ENCODE assay signal across 12 cellular contexts in genomic region chr5:133934822-133935793, GRCh38. TPM values are rescaled to one million over a fixed set of nuclear protein-coding genes. Genes with fewer than 3 reads are reported as not detected.
DNase-seq lines count a peak whose midpoint lies in the region; ATAC-seq and TF ChIP-seq lines count a peak whose summit lies in the region.
"Had no signal": no experiment of that assay in that cellular context is flagged by ENCODE, and none has a peak within 500 bp of the region (broad histone marks: within the 10 kb centered on the region; RNA-seq: fewer than 3 reads in every experiment).

No MANE protein-coding gene starts in this region.

- no peaks in the 10 kb centered on the region for H3K79me2 ChIP-seq in OCI-LY7 (ENCODE audit: insufficient read depth, low read depth, low read length)
- H3K79me2 ChIP-seq in hepatocyte = no peaks in the 10 kb centered on the region

- peak; percentile 69 to 70 for ATAC-seq in naive B cell (ENCODE audit: low read depth in 2 of 2)
- ATAC-seq in GM21515 (IDR thresholded peaks at IDR 0.05; ENCODE audit: unreplicated experiment) = no peak

- no peaks in the 10 kb centered on the region for H3K27me3 Mint-ChIP-seq in naive B cell

- BruUV-seq in OCI-LY7 (replicated peaks; lab: Mats Ljungman, UMichigan) = no TSS peak

- TF ChIP-seq CTCF in HEK293 (tag by site-specific recombination; IDR thresholded peaks at IDR 0.05) (no peak), OCI-LY7 (conservative IDR thresholded peaks at IDR 0.05; ENCODE audit: low read length) (no peak), hepatocyte (IDR thresholded peaks at IDR 0.05; ENCODE audit: poor library complexity) (no peak)

- H3K9me2 ChIP-seq in OCI-LY7 (ENCODE audit: insufficient read depth, low read length) (no peaks in the 10 kb centered on the region), hepatocyte (replicated peaks; ENCODE audit: insufficient read depth) (no peaks in the 10 kb centered on the region)

- H3K4me2 ChIP-seq in OCI-LY7 (ENCODE audit: low read length) = peak overlapping the region; percentile 65
- no peak overlapping the region for H3K4me2 ChIP-seq in hepatocyte

- no peaks in the 10 kb centered on the region for H3K27me3 ChIP-seq in hepatocyte

- H3K4me3 Mint-ChIP-seq in naive B cell = peak overlapping the region; percentile 68 to 92 (median 82)

- peak; percentile 17 for DNase-seq in DMS79 treated with DMSO at 0.1 percent for 48 hours (lab: John Stamatoyannopoulos, UW)
- DNase-seq in DMS79 (lab: John Stamatoyannopoulos, UW) = no peak
- peak; percentile 96 for DNase-seq in OCI-LY7 (ENCODE audit: low spot score)
- peak; percentile 86 for DNase-seq in naive B cell
- no peak for DNase-seq in HCEC 1CT
- DNase-seq in hepatocyte (ENCODE audit: low spot score) = no peak
- DNase-seq: 8988T, dermis blood vessel endothelial cell, NCI-H1694 treated with DMSO at 0.1 percent for 48 hours, right cardiac atrium had no signal

- H3K27ac Mint-ChIP-seq in naive B cell = peak overlapping the region; percentile 93 to 100 (median 99)

- peak overlapping the region; percentile 48; the same call in 1 of the 2 replicates for H2AFZ ChIP-seq in OCI-LY7 (ENCODE audit: low read length)
- H2AFZ ChIP-seq in hepatocyte = no peak overlapping the region

- H3K4me1 Mint-ChIP-seq in naive B cell = peaks cover 88 to 98% (median 97%) of the 10 kb centered on the region in 3 donors

- H4K20me1 ChIP-seq in OCI-LY7 (ENCODE audit: insufficient read depth, low read length) = no peaks in the 10 kb centered on the region
- H4K20me1 ChIP-seq in hepatocyte (ENCODE audit: insufficient read depth, poor library complexity, severe bottlenecking) = no peaks in the 10 kb centered on the region

- POLR2A ChIA-PET in HEK293 (lab: Yijun Ruan, JAX) (no interaction called here), OCI-LY7 (lab: Charles Lee) (interaction anchor here (0.6 to 2.0 kb wide), 10 partner anchors 9 to 972 kb away, joined by 3 to 20 read pairs (median 4); no protein-coding TSS in a partner anchor)

- CTCF ChIA-PET in HEK293 (lab: Yijun Ruan, JAX) = interaction anchor here (1.0 kb wide), 1 partner anchor 104 kb away, joined by 4 read pairs; no protein-coding TSS in a partner anchor
- CTCF ChIA-PET in OCI-LY7 (lab: Charles Lee; ENCODE audit: unreplicated experiment) = interaction anchor here (0.5 to 1.9 kb wide), 4 partner anchors 11 to 832 kb away, joined by 4 to 9 read pairs (median 5); no protein-coding TSS in a partner anchor

- H3K36me3 ChIP-seq in HEK293 (ENCODE audit: control insufficient read depth in 2 of 2, insufficient read depth in 1 of 2, low read length in 2 of 2) (no peaks in the 10 kb centered on the region), OCI-LY7 (ENCODE audit: insufficient read depth, low read length) (no peaks in the 10 kb centered on the region), hepatocyte (replicated peaks; ENCODE audit: insufficient read depth, low read depth) (no peaks in the 10 kb centered on the region)

- H3K36me3 Mint-ChIP-seq in naive B cell = peaks cover 0 to 18% of the 10 kb centered on the region in 2 donors

- peaks cover 12% of the 10 kb centered on the region for H3K4me1 ChIP-seq in HEK293 (ENCODE audit: control insufficient read depth, insufficient read depth, low read length)
- H3K4me1 ChIP-seq in OCI-LY7 (ENCODE audit: insufficient read depth, low read length, poor library complexity, severe bottlenecking) = peaks cover 100% of the 10 kb centered on the region
- peaks cover 8% of the 10 kb centered on the region for H3K4me1 ChIP-seq in hepatocyte (ENCODE audit: insufficient read depth)

- no peaks in the 10 kb centered on the region for H3K9me3 ChIP-seq in HEK293 (ENCODE audit: control insufficient read depth, insufficient read depth, low read depth, low read length)
- no peaks in the 10 kb centered on the region; the same call in 1 of the 2 replicates for H3K9me3 ChIP-seq in OCI-LY7 (ENCODE audit: low read length)
- no peaks in the 10 kb centered on the region for H3K9me3 ChIP-seq in hepatocyte (ENCODE audit: low read depth)

- no peak overlapping the region for H3K4me3 ChIP-seq in HEK293 (ENCODE audit: low read depth, low read length)
- peak overlapping the region; percentile 44 for H3K4me3 ChIP-seq in OCI-LY7 (ENCODE audit: low read depth, low read length, poor library complexity, severe bottlenecking)
- H3K4me3 ChIP-seq in hepatocyte = no peak overlapping the region

- 93% methylated on average over 6 of the region's 6 CpGs for WGBS in hepatocyte (ENCODE audit: low lambda C conversion rate, missing lambda C conversion rate)

- H3K9me3 Mint-ChIP-seq in naive B cell = peaks cover 0 to 12% (median 8%) of the 10 kb centered on the region in 7 donors

- intact Hi-C loops in OCI-LY7 (cut with micrococcal nuclease; ENCODE audit: unreplicated experiment) = loop anchor here (5.0 to 10.0 kb wide), 2 partner anchors 828 to 1440 kb away; partner anchors contain the start of gene IRF1

- H3K27ac ChIP-seq in HEK293 (ENCODE audit: extremely low read depth, low read depth, low read length) (no peak overlapping the region), OCI-LY7 (ENCODE audit: low read depth, low read length, poor library complexity, severe bottlenecking) (peak overlapping the region; percentile 98), hepatocyte (no peak overlapping the region)

TF ChIP-seq in HEK293, 187 proteins besides CTCF, POLR2A, EP300 and RAD21:
- TF ChIP-seq OSR2 (tag by site-specific recombination; IDR thresholded peaks at IDR 0.05) (peak; percentile 36; the same call in 1 of the 2 replicates), ZNF341 (tag by site-specific recombination; IDR thresholded peaks at IDR 0.05; ENCODE audit: low read depth) (peak; percentile 21; the same call in 1 of the 2 replicates), ZFP3 (tag by site-specific recombination; IDR thresholded peaks at IDR 0.05; ENCODE audit: low read depth) (no peak)

RNA-seq across cellular contexts. Expression of gene C5orf15, which starts 33.3 kb away (rescaled TPM):
- total RNA-seq in OCI-LY7 (2014; rRNA removed; shearing (Covaris generic)) = 32.5 and 46.4 TPM in 2 replicates
- total RNA-seq in OCI-LY7 (2022) (32.2 and 39.2 TPM in 2 replicates), hepatocyte (124 and 126 TPM in 2 replicates)
- polyA plus RNA-seq in naive B cell (ENCODE audit: low read depth in 6 of 6) (10 to 100 TPM; 37.2 to 44.3 (median 41.2) TPM), hepatocyte (76.6 and 77.4 TPM in 2 replicates)

Comparison
In these comparisons a context has a peak if more than half of its experiments do, and no peak if none do; other contexts are left out.
1. DNase-seq: peak in DMS79 treated with DMSO at 0.1 percent for 48 hours (single experiment), OCI-LY7 (single experiment) and naive B cell (single experiment); none in DMS79 (single experiment), HCEC 1CT (single experiment) and hepatocyte (single experiment).